In genomic region chr20:62239278-62239879, GRCh38 we compare ENCODE assay signal across 8 cellular contexts. TPM values are rescaled to one million over a fixed set of nuclear protein-coding genes. Genes with fewer than 3 reads are reported as not detected.
DNase-seq lines count a peak whose midpoint lies in the region; ATAC-seq and TF ChIP-seq lines count a peak whose summit lies in the region.

No MANE protein-coding gene starts in this region.

- no peaks in the 10 kb centered on the region for H3K27me3 ChIP-seq in iPS-15b (ENCODE audit: control insufficient read depth, insufficient read depth, low read length)

- peak overlapping the region; percentile 78 for H3K27ac Mint-ChIP-seq in HFFc6
- peak overlapping the region; percentile 72 for H3K27ac Mint-ChIP-seq in activated CD4-positive, alpha-beta memory T cell treated with anti-CD3 and anti-CD28 coated beads, Interleukin-2, amount 10 ng/mL, durations not matched to agents 7 days and 5 days
- peak overlapping the region; percentile 70 for H3K27ac Mint-ChIP-seq in stimulated activated memory B cell treated with anti-CD40 and anti-IgM and Interleukin-4, amounts not matched to agents 10 μg/mL and 1 μg/mL and 100 μg/mL, for 72 hours

- CTCF ChIA-PET in activated CD4-positive, alpha-beta memory T cell treated with anti-CD3 and anti-CD28 coated beads, Interleukin-2, amount 10 ng/mL, durations not matched to agents 7 days and 5 days (lab: Charles Lee), result no interaction called here

- peaks cover 3% of the 10 kb centered on the region for H3K4me1 ChIP-seq in iPS-15b (ENCODE audit: control insufficient read depth, insufficient read depth, low read length)

- POLR2A ChIA-PET in activated CD4-positive, alpha-beta memory T cell treated with anti-CD3 and anti-CD28 coated beads, Interleukin-2, amount 10 ng/mL, durations not matched to agents 7 days and 5 days (lab: Charles Lee), result interaction anchor here (0.7 to 1.5 kb wide), 2 partner anchors 63 to 236 kb away, joined by 3 read pairs; no protein-coding TSS in a partner anchor

- H3K36me3 ChIP-seq in iPS-15b (ENCODE audit: control insufficient read depth, insufficient read depth, low read length), result peaks cover 3% of the 10 kb centered on the region

- peak overlapping the region; percentile 54 for H3K9ac ChIP-seq in iPS-15b (ENCODE audit: low read depth, low read length)

- H3K9me3 Mint-ChIP-seq in HFFc6, result no peaks in the 10 kb centered on the region
- no peaks in the 10 kb centered on the region for H3K9me3 Mint-ChIP-seq in activated CD4-positive, alpha-beta memory T cell treated with anti-CD3 and anti-CD28 coated beads, Interleukin-2, amount 10 ng/mL, durations not matched to agents 7 days and 5 days
- no peaks in the 10 kb centered on the region for H3K9me3 Mint-ChIP-seq in stimulated activated memory B cell treated with anti-CD40 and anti-IgM and Interleukin-4, amounts not matched to agents 10 μg/mL and 1 μg/mL and 100 μg/mL, for 72 hours

- ATAC-seq in stimulated activated memory B cell treated with anti-CD40 and anti-IgM and Interleukin-4, amounts not matched to agents 10 μg/mL and 1 μg/mL and 100 μg/mL, for 72 hours, result no peak
- ATAC-seq in GM21447 (IDR thresholded peaks at IDR 0.05; ENCODE audit: unreplicated experiment), result no peak
- no peak for ATAC-seq in HG02981 (IDR thresholded peaks at IDR 0.05; ENCODE audit: unreplicated experiment)
- ATAC-seq in esophagus mucosa, result no peak

- H3K4me3 Mint-ChIP-seq in HFFc6, result peak overlapping the region; percentile 90
- peak overlapping the region; percentile 75 for H3K4me3 Mint-ChIP-seq in activated CD4-positive, alpha-beta memory T cell treated with anti-CD3 and anti-CD28 coated beads, Interleukin-2, amount 10 ng/mL, durations not matched to agents 7 days and 5 days
- H3K4me3 Mint-ChIP-seq in stimulated activated memory B cell treated with anti-CD40 and anti-IgM and Interleukin-4, amounts not matched to agents 10 μg/mL and 1 μg/mL and 100 μg/mL, for 72 hours, result peak overlapping the region; percentile 78

- peaks cover 2% of the 10 kb centered on the region for H3K27me3 Mint-ChIP-seq in HFFc6 (ENCODE audit: insufficient read depth)
- no peaks in the 10 kb centered on the region for H3K27me3 Mint-ChIP-seq in activated CD4-positive, alpha-beta memory T cell treated with anti-CD3 and anti-CD28 coated beads, Interleukin-2, amount 10 ng/mL, durations not matched to agents 7 days and 5 days
- no peaks in the 10 kb centered on the region for H3K27me3 Mint-ChIP-seq in stimulated activated memory B cell treated with anti-CD40 and anti-IgM and Interleukin-4, amounts not matched to agents 10 μg/mL and 1 μg/mL and 100 μg/mL, for 72 hours

- no peak for TF ChIP-seq CTCF in HFFc6 (IDR thresholded peaks at IDR 0.05)

- no peaks in the 10 kb centered on the region for H3K9me3 ChIP-seq in iPS-15b (ENCODE audit: control insufficient read depth, insufficient read depth, low read length)

- peak overlapping the region; percentile 82 for H3K4me3 ChIP-seq in iPS-15b (ENCODE audit: low read depth, low read length)

- peaks cover 12% of the 10 kb centered on the region for H3K4me1 Mint-ChIP-seq in HFFc6 (ENCODE audit: low read depth)
- H3K4me1 Mint-ChIP-seq in activated CD4-positive, alpha-beta memory T cell treated with anti-CD3 and anti-CD28 coated beads, Interleukin-2, amount 10 ng/mL, durations not matched to agents 7 days and 5 days, result peaks cover 42% of the 10 kb centered on the region
- H3K4me1 Mint-ChIP-seq in stimulated activated memory B cell treated with anti-CD40 and anti-IgM and Interleukin-4, amounts not matched to agents 10 μg/mL and 1 μg/mL and 100 μg/mL, for 72 hours, result peaks cover 48% of the 10 kb centered on the region

- H3K36me3 Mint-ChIP-seq in HFFc6 (ENCODE audit: low read depth), result peaks cover 5% of the 10 kb centered on the region; the same call in 1 of the 2 replicates
- H3K36me3 Mint-ChIP-seq in activated CD4-positive, alpha-beta memory T cell treated with anti-CD3 and anti-CD28 coated beads, Interleukin-2, amount 10 ng/mL, durations not matched to agents 7 days and 5 days (ENCODE audit: low read depth), result peaks cover 10% of the 10 kb centered on the region
- peaks cover 6% of the 10 kb centered on the region for H3K36me3 Mint-ChIP-seq in stimulated activated memory B cell treated with anti-CD40 and anti-IgM and Interleukin-4, amounts not matched to agents 10 μg/mL and 1 μg/mL and 100 μg/mL, for 72 hours

- no peak for DNase-seq in HFFc6
- no peak for DNase-seq in activated CD4-positive, alpha-beta memory T cell treated with anti-CD3 and anti-CD28 coated beads, Interleukin-2, amount 10 ng/mL, durations not matched to agents 7 days and 5 days
- DNase-seq in NOMO-1 treated with DMSO at 0.1 percent for 48 hours (lab: John Stamatoyannopoulos, UW; ENCODE audit: unreplicated experiment), result no peak

RNA-seq across cellular contexts. Expression of gene OSBPL2, which starts 1.1 kb away (rescaled TPM):
- 10 to 100 TPM; 32.2 to 37.6 (median 33.5) TPM for total RNA-seq in HFFc6 (2021; fragmentation: NEBNext Ultra II Directional; extraction: Animal tissue kit (Norgen Biotek cat#: 25700))
- 10 to 100 TPM; 40.3 to 40.6 TPM for total RNA-seq in activated CD4-positive, alpha-beta memory T cell treated with anti-CD3 and anti-CD28 coated beads, Interleukin-2, amount 10 ng/mL, durations not matched to agents 7 days and 5 days
- total RNA-seq in esophagus mucosa, result 58.5 TPM

RNA-seq across cellular contexts. Expression of gene HRH3, which starts 19.3 kb away (rescaled TPM):
- not detected for total RNA-seq in HFFc6 (2021; fragmentation: NEBNext Ultra II Directional; extraction: Animal tissue kit (Norgen Biotek cat#: 25700))
- not detected for total RNA-seq in activated CD4-positive, alpha-beta memory T cell treated with anti-CD3 and anti-CD28 coated beads, Interleukin-2, amount 10 ng/mL, durations not matched to agents 7 days and 5 days
- not detected for total RNA-seq in esophagus mucosa

RNA-seq across cellular contexts. Expression of gene MTG2, which starts 56.6 kb away (rescaled TPM):
- 10 to 100 TPM; 27.9 to 33.8 (median 30.2) TPM for total RNA-seq in HFFc6 (2021; fragmentation: NEBNext Ultra II Directional; extraction: Animal tissue kit (Norgen Biotek cat#: 25700))
- total RNA-seq in activated CD4-positive, alpha-beta memory T cell treated with anti-CD3 and anti-CD28 coated beads, Interleukin-2, amount 10 ng/mL, durations not matched to agents 7 days and 5 days, result 10 to 100 TPM; 25.6 to 27.2 TPM
- 20.2 TPM for total RNA-seq in esophagus mucosa
